Comparison of ENCODE assay signal across 22 cellular contexts in the genomic region with DNA sequence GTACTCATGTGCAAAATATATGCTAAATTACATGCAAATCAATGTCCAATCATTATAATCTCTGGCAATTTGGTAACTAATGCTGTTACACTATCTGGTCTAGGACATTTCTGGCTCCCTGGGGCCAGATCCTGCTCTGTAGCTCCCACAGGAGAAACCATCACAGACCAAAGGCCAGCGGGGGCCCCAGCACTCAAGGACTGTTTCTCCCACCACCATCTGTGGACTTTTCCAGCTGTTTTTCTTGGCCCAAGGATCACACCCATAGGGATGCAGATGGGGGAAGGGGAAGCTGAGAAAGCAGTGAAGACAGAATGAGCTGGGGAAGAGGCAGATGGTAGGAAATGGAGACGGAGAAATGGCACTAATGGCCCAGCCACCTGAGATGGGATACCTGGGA. TPM values are rescaled to one million over a fixed set of nuclear protein-coding genes. Genes with fewer than 3 reads are reported as not detected.
A peak's percentile ranks its signal among the peaks of the same experiment; 100 is the strongest.
DNase-seq lines count a peak whose midpoint lies in the region; ATAC-seq and TF ChIP-seq lines count a peak whose summit lies in the region.
"Had no signal": no experiment of that assay in that cellular context is flagged by ENCODE, and none has a peak within 500 bp of the region (broad histone marks: within the 10 kb centered on the region; RNA-seq: fewer than 3 reads in every experiment).

TSS of gene HIGD1B (plus strand) at position 303 of the 400 bp plus-strand sequence. CDS start 270 bp downstream, outside the sequence.

- CTCF ChIA-PET in T-cell (lab: Charles Lee), result interaction anchor here in 1 of 2 donors (0.5 kb wide), 1 partner anchor 64 kb away, joined by 3 read pairs; no protein-coding TSS in a partner anchor
- CTCF ChIA-PET in GM10248 (lab: Yijun Ruan, JAX), result interaction anchor here (0.9 to 2.0 kb wide), 5 partner anchors 10 to 72 kb away, joined by 5 to 8 read pairs (median 5); no protein-coding TSS in a partner anchor

- no peaks in the 10 kb centered on the region for H3K27me3 ChIP-seq in heart right ventricle
- H3K27me3 ChIP-seq: body of pancreas, foreskin keratinocyte, tibial nerve had no signal

- DNase-seq in DMS 273 (lab: John Stamatoyannopoulos, UW; ENCODE audit: unreplicated experiment), result peak; percentile 87
- no peak for DNase-seq in T-cell
- peak; percentile 44 to 59 for DNase-seq in heart right ventricle
- peak; percentile 54 for DNase-seq in posterior vena cava (ENCODE audit: low spot score)
- no peak for DNase-seq in AML-193 (lab: John Stamatoyannopoulos, UW)
- no peak for DNase-seq in NCI-H774 (lab: John Stamatoyannopoulos, UW)
- no peak for DNase-seq in T-helper 2 cell treated with Interferon-gamma antibody and Interleukin-4, amounts not matched to agents 5 μg/mL and 100 μg/mL, for 36 hours (ENCODE audit: low spot score)
- DNase-seq in GM10248 (ENCODE audit: extremely low spot score), result no peak
- DNase-seq: activated CD4-positive, alpha-beta T cell treated with anti-CD3 and anti-CD28 coated beads, Interleukin-2, amount 10 ng/mL, durations not matched to agents 24 days and 14 days; activated naive CD4-positive, alpha-beta T cell treated with anti-CD3 and anti-CD28 coated beads, Interleukin-2, amount 10 ng/mL, durations not matched to agents 7 days and 5 days; body of pancreas; Caco-2; EL; foreskin keratinocyte; kidney glomerular epithelial cell; midbrain; NCI-H1930 had no signal

- H3K4me1 Mint-ChIP-seq in T-cell, result peaks cover 0 to 7% (median 0%) of the 10 kb centered on the region in 3 donors
- no peaks in the 10 kb centered on the region for H3K4me1 Mint-ChIP-seq in T-helper 2 cell treated with Interferon-gamma antibody and Interleukin-4, amounts not matched to agents 5 μg/mL and 100 μg/mL, for 36 hours (ENCODE audit: low read depth)
- H3K4me1 Mint-ChIP-seq: activated naive CD4-positive, alpha-beta T cell treated with anti-CD3 and anti-CD28 coated beads, Interleukin-2, amount 10 ng/mL, durations not matched to agents 7 days and 5 days had no signal

- no peaks in the 10 kb centered on the region for H3K9me3 ChIP-seq in heart right ventricle
- H3K9me3 ChIP-seq: body of pancreas, Caco-2, tibial nerve had no signal

- POLR2A ChIA-PET in T-cell (lab: Charles Lee) (no interaction called here), GM10248 (lab: Yijun Ruan, JAX) (interaction anchor here (0.6 kb wide), 1 partner anchor 34 kb away, joined by 9 read pairs; no protein-coding TSS in a partner anchor)

- intact Hi-C loops in heart right ventricle (cut with DNase I), result no loop called here
- intact Hi-C loops in posterior vena cava (cut with DNase I), result no loop called here

- H3K9me3 Mint-ChIP-seq in T-cell, result no peaks in the 10 kb centered on the region
- no peaks in the 10 kb centered on the region for H3K9me3 Mint-ChIP-seq in T-helper 2 cell treated with Interferon-gamma antibody and Interleukin-4, amounts not matched to agents 5 μg/mL and 100 μg/mL, for 36 hours
- H3K9me3 Mint-ChIP-seq: activated CD4-positive, alpha-beta T cell treated with anti-CD3 and anti-CD28 coated beads, Interleukin-2, amount 10 ng/mL, durations not matched to agents 24 days and 14 days; activated naive CD4-positive, alpha-beta T cell treated with anti-CD3 and anti-CD28 coated beads, Interleukin-2, amount 10 ng/mL, durations not matched to agents 7 days and 5 days; GM23338 had no signal

- peaks cover 21% of the 10 kb centered on the region for H3K36me3 Mint-ChIP-seq in T-cell
- H3K36me3 Mint-ChIP-seq in T-helper 2 cell treated with Interferon-gamma antibody and Interleukin-4, amounts not matched to agents 5 μg/mL and 100 μg/mL, for 36 hours (ENCODE audit: low read depth), result peaks cover 23% of the 10 kb centered on the region

- WGBS in heart right ventricle, 2 donors, result 50 to 62% methylated on average over 2 of the region's 2 CpGs

- peak within 1 kb of the TSS; percentile 7 to 69 (median 54) for H3K27ac ChIP-seq in heart right ventricle
- H3K27ac ChIP-seq: body of pancreas, foreskin keratinocyte, tibial nerve had no signal

- TF ChIP-seq CTCF in heart right ventricle (IDR thresholded peaks at IDR 0.05), result no peak
- no peak for TF ChIP-seq CTCF in GM10248 (IDR thresholded peaks at IDR 0.05; ENCODE audit: control extremely low read depth, extremely low read depth, low read depth, missing control alignments)

- ATAC-seq in T-cell (replicated peaks in 1 of 4), result no peak
- ATAC-seq in heart right ventricle, result peak in 7 of 8 donors; percentile 11 to 47 (median 19)
- ATAC-seq: body of pancreas, foreskin keratinocyte had no signal

- peaks cover 0 to 26% (median 4%) of the 10 kb centered on the region in 9 donors for H3K4me1 ChIP-seq in heart right ventricle
- H3K4me1 ChIP-seq: body of pancreas, Caco-2, foreskin keratinocyte, tibial nerve had no signal

- H3K27ac Mint-ChIP-seq in T-cell, result peak within 1 kb of the TSS; percentile 34 to 50
- H3K27ac Mint-ChIP-seq in T-helper 2 cell treated with Interferon-gamma antibody and Interleukin-4, amounts not matched to agents 5 μg/mL and 100 μg/mL, for 36 hours, result no peak within 1 kb of the TSS
- H3K27ac Mint-ChIP-seq: activated CD4-positive, alpha-beta T cell treated with anti-CD3 and anti-CD28 coated beads, Interleukin-2, amount 10 ng/mL, durations not matched to agents 24 days and 14 days; activated naive CD4-positive, alpha-beta T cell treated with anti-CD3 and anti-CD28 coated beads, Interleukin-2, amount 10 ng/mL, durations not matched to agents 7 days and 5 days had no signal

- peaks cover 0 to 35% (median 10%) of the 10 kb centered on the region in 9 donors for H3K36me3 ChIP-seq in heart right ventricle

- H3K4me3 Mint-ChIP-seq in T-cell, result no peak within 1 kb of the TSS
- no peak within 1 kb of the TSS for H3K4me3 Mint-ChIP-seq in T-helper 2 cell treated with Interferon-gamma antibody and Interleukin-4, amounts not matched to agents 5 μg/mL and 100 μg/mL, for 36 hours
- H3K4me3 Mint-ChIP-seq: activated CD4-positive, alpha-beta T cell treated with anti-CD3 and anti-CD28 coated beads, Interleukin-2, amount 10 ng/mL, durations not matched to agents 24 days and 14 days; activated naive CD4-positive, alpha-beta T cell treated with anti-CD3 and anti-CD28 coated beads, Interleukin-2, amount 10 ng/mL, durations not matched to agents 7 days and 5 days; GM23338 had no signal

- no peaks in the 10 kb centered on the region for H3K27me3 Mint-ChIP-seq in T-cell
- no peaks in the 10 kb centered on the region for H3K27me3 Mint-ChIP-seq in T-helper 2 cell treated with Interferon-gamma antibody and Interleukin-4, amounts not matched to agents 5 μg/mL and 100 μg/mL, for 36 hours (ENCODE audit: low read depth)
- H3K27me3 Mint-ChIP-seq: activated CD4-positive, alpha-beta T cell treated with anti-CD3 and anti-CD28 coated beads, Interleukin-2, amount 10 ng/mL, durations not matched to agents 24 days and 14 days; activated naive CD4-positive, alpha-beta T cell treated with anti-CD3 and anti-CD28 coated beads, Interleukin-2, amount 10 ng/mL, durations not matched to agents 7 days and 5 days had no signal

- peak within 1 kb of the TSS in 9 of 10 donors; percentile 11 to 48 (median 30) for H3K4me3 ChIP-seq in heart right ventricle
- H3K4me3 ChIP-seq: body of pancreas, GM23338, tibial nerve had no signal

RNA-seq across cellular contexts. Expression of gene HIGD1B, which starts in this region (rescaled TPM):
- not detected for total RNA-seq in T-cell
- total RNA-seq in heart right ventricle, result 10 to 100 TPM in 4 of 10 donors, 1 to 10 TPM in 6; 4.7 to 26.6 (median 8.1) TPM
- polyA plus RNA-seq in heart right ventricle, result 10 to 100 TPM; 24.3 to 61.9 TPM
- total RNA-seq in posterior vena cava, result 1 to 10 TPM; 1.8 to 1.9 TPM
- total RNA-seq: activated CD4-positive, alpha-beta T cell treated with anti-CD3 and anti-CD28 coated beads, Interleukin-2, amount 10 ng/mL, durations not matched to agents 24 days and 14 days; Caco-2; dermis microvascular lymphatic vessel endothelial cell; epithelial cell of proximal tubule; foreskin keratinocyte; GM23338; renal cortical epithelial cell had no signal
- polyA plus RNA-seq: foreskin keratinocyte, GM23338 had no signal

Comparison
In these comparisons a context has a peak if more than half of its experiments do, and no peak if none do; other contexts are left out.
1. DNase-seq: peak in DMS 273 (single experiment), heart right ventricle (2 of 2) and posterior vena cava (single experiment); none in T-cell (0 of 34), AML-193 (0 of 2), NCI-H774 (single experiment), T-helper 2 cell treated with Interferon-gamma antibody and Interleukin-4, amounts not matched to agents 5 μg/mL and 100 μg/mL, for 36 hours (single experiment) and GM10248 (single experiment).
2. ATAC-seq: peak in heart right ventricle (7 of 8); none in T-cell (0 of 4).